In the genomic region with DNA sequence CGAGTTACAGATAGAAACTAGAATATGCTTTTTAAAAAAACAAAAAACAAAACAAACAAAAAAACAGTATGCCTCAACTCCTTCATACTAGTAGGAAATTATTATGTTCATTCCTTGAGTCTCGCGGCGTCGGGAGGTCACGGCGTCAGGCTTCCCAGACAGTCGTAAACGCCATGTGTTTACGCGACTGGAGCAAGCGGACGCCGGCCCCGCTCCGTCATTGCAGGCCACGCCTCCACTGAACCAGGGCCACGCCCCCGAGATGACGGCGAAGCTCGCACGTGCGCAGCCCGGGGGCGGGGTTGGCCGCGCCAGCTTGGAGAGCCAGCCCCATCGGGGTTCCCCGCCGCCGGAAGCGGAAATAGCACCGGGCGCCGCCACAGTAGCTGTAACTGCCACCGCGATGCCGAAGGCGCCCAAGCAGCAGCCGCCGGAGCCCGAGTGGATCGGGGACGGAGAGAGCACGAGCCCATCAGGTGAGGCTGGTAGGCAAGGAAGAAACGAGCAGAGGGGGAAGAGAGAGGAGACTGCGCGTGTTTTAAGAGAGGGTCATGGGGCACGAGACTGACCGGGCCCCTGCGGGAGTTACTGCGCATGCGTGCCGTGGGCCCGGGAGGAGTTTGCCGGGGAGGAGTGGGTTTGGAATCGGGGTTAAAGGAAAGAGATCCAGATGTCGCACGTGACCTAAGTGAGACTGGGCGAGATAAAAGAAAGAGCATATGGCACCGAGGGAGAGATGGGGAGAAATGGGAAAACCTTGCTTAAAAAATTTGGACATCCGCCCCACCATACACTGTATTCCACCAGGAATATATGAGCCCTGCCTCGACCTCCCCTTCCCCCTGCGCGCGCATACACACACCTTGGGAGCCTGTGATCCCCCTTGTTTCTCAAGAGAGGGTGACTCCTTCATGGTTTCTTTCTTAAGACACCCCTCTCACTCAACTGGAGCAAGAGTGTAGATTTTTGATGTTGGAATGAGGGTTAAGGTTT, we compare ENCODE assay signal across 8 cellular contexts. TPM values are rescaled to one million over a fixed set of nuclear protein-coding genes. Genes with fewer than 3 reads are reported as not detected.
DNase-seq lines count a peak whose midpoint lies in the region; ATAC-seq, FAIRE-seq and TF ChIP-seq lines count a peak whose summit lies in the region.

ABCF1 (plus strand) TSS at position 358 of the 993 bp plus-strand sequence; CDS start at position 404, 46 bp downstream.

- peaks cover 40% of the 10 kb centered on the region for H3K4me1 Mint-ChIP-seq in chondrocyte (ENCODE audit: low read depth)

- peak; percentile 89 for ATAC-seq in HG03439 (IDR thresholded peaks at IDR 0.05; ENCODE audit: unreplicated experiment)

- TF ChIP-seq CTCF in chondrocyte (IDR thresholded peaks at IDR 0.05) (no peak), kidney (IDR thresholded peaks at IDR 0.05; ENCODE audit: borderline replicate concordance, extremely low read depth, insufficient read depth) (no peak)

- H3K36me3 ChIP-seq in kidney (ENCODE audit: control insufficient read depth in 1 of 2, insufficient read depth in 2 of 2, low read length in 2 of 2), result no peaks in the 10 kb centered on the region

- no peaks in the 10 kb centered on the region for H3K9me3 Mint-ChIP-seq in chondrocyte (ENCODE audit: low read depth)

- H3K27ac ChIP-seq in kidney (ENCODE audit: low read depth in 2 of 2, low read length in 2 of 2), result peak within 1 kb of the TSS; percentile 96 to 97

- peak; percentile 54 for FAIRE-seq in kidney (lab: Jason Lieb, UNC)

- H3K4me3 ChIP-seq in kidney (ENCODE audit: low read length in 2 of 2), result peak within 1 kb of the TSS; percentile 90 to 92

- TF ChIP-seq POLR2A in GM19193 (IDR thresholded peaks at IDR 0.05; ENCODE audit: extremely low read depth, insufficient read depth, insufficient read length), result peak; percentile 96

- H3K9ac ChIP-seq in kidney (ENCODE audit: low read length in 2 of 2), result peak within 1 kb of the TSS; percentile 79 to 90

- H3K27me3 Mint-ChIP-seq in chondrocyte (ENCODE audit: low read depth), result no peaks in the 10 kb centered on the region

- H3K27ac Mint-ChIP-seq in chondrocyte (ENCODE audit: unreplicated experiment), result peak within 1 kb of the TSS; percentile 100

- H3K4me1 ChIP-seq in kidney (ENCODE audit: control insufficient read depth in 1 of 2, insufficient read depth in 1 of 2, low read depth in 1 of 2, low read length in 2 of 2), result peaks cover 24 to 29% of the 10 kb centered on the region in 2 donors

- H3K4me3 Mint-ChIP-seq in chondrocyte (ENCODE audit: unreplicated experiment), result peak within 1 kb of the TSS; percentile 99

- peak; percentile 97 to 98 for DNase-seq in AML-193 (lab: John Stamatoyannopoulos, UW)
- DNase-seq in NCI-H510A treated with DMSO at 0.1 percent for 48 hours (lab: John Stamatoyannopoulos, UW), result peak; percentile 93
- peak; percentile 99 for DNase-seq in activated CD4-positive, alpha-beta T cell treated with anti-CD3 and anti-CD28 coated beads for 24 hours (ENCODE audit: low read depth in 2 of 2)
- DNase-seq in chondrocyte (ENCODE audit: low spot score), result peak; percentile 99
- peak; percentile 100 for DNase-seq in kidney
- peak; percentile 99 for DNase-seq in stimulated activated CD4-positive, alpha-beta T cell treated with anti-CD3 and anti-CD28 coated beads, Interleukin-15, amount 100 ng/mL, for 24 hours

- no peaks in the 10 kb centered on the region for H3K9me3 ChIP-seq in kidney (ENCODE audit: control insufficient read depth in 1 of 2, low read length in 2 of 2)

- peaks cover under 1% of the 10 kb centered on the region for H3K36me3 Mint-ChIP-seq in chondrocyte (ENCODE audit: low read depth)

- intact Hi-C loops in kidney (cut with DNase I), result no loop called here

RNA-seq across cellular contexts. Expression of gene ABCF1, which starts in this region (rescaled TPM):
- total RNA-seq in chondrocyte (51.9 to 66.1 TPM (median 53.0 TPM) in 3 replicates), kidney (47.2 TPM)
- 32.9 TPM for polyA plus RNA-seq in kidney (ENCODE audit: insufficient read depth, low read depth, low replicate concordance)

Comparison
In these comparisons a context has a peak if more than half of its experiments do, and no peak if none do; other contexts are left out.
1. Peak in every context shown above with its lines: DNase-seq, ATAC-seq, H3K4me3 ChIP-seq and H3K27ac ChIP-seq.